1 cellular context compared by ENCODE assay signal in the genomic region with DNA sequence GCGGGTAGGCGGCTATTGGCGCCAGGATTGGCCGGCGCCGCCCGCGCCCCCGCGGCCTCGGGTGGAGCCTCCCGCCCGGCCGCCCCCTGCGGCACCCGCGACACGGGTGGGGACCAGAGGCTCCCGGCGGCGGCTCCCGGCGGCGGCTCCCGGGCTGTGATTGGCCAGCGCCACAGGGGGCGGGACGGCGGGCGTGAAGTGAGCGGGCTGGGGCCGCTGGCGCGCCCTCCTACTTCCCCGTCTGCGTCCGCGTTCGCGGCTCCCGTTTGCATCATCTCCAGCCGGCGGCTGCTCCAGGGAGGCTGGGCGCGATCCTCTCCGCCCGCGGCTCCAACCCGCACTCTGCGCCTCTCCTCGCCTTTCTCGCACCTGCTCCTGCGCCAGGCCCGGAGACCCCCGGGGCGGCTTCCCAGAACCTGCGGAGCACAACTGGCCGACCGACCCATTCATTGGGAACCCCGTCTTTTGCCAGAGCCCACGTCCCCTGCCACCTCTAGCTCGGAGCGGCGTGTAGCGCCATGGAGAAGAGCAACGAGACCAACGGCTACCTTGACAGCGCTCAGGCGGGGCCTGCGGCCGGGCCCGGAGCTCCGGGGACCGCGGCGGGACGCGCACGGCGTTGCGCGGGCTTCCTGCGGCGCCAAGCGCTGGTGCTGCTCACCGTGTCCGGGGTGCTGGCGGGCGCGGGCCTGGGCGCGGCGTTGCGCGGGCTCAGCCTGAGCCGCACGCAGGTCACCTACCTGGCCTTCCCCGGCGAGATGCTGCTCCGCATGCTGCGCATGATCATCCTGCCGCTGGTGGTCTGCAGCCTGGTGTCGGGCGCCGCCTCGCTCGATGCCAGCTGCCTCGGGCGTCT.
TF ChIP-seq lines count a peak whose summit lies in the region.

A gene (plus strand): TSS at position 274 of the 856 bp plus-strand sequence. CDS start 245 bp downstream, at position 519.

TF ChIP-seq in HepG2, 621 proteins besides CTCF, POLR2A, EP300 and RAD21 (continued from another document and continues in another):
- TF ChIP-seq SRSF9 (IDR thresholded peaks at IDR 0.05; ENCODE audit: borderline replicate concordance, insufficient read depth, low read depth, low read length, poor library complexity, severe bottlenecking) (no peak), RFXANK (CRISPR knock-in tag; IDR thresholded peaks at IDR 0.05) (no peak), SMYD3 (CRISPR knock-in tag; IDR thresholded peaks at IDR 0.05) (no peak), NFKBIZ (CRISPR knock-in tag; IDR thresholded peaks at IDR 0.05) (no peak), SOX5 (CRISPR knock-in tag; IDR thresholded peaks at IDR 0.05; ENCODE audit: borderline replicate concordance) (no peak), TCF7L2 (IDR thresholded peaks at IDR 0.05; ENCODE audit: low read depth, low read length) (no peak), REXO4 (CRISPR knock-in tag; IDR thresholded peaks at IDR 0.05; ENCODE audit: borderline replicate concordance) (no peak), ZNF616 (CRISPR knock-in tag; IDR thresholded peaks at IDR 0.05; ENCODE audit: low read depth) (0 out of 2 replicates have a peak, but pooled peaks have one; percentile 29), AHR (CRISPR knock-in tag; IDR thresholded peaks at IDR 0.05) (no peak), CHD4 (IDR thresholded peaks at IDR 0.05; ENCODE audit: borderline replicate concordance, low read length) (no peak), ZNF572 (CRISPR knock-in tag; IDR thresholded peaks at IDR 0.05) (no peak), ASH2L (IDR thresholded peaks at IDR 0.05; ENCODE audit: insufficient read length, low read depth, low read length) (peak; percentile 94), BHLHE40 (IDR thresholded peaks at IDR 0.05; ENCODE audit: low read length) (peak; percentile 2; the same call in 1 of the 2 replicates), ZSCAN22 (CRISPR knock-in tag; IDR thresholded peaks at IDR 0.05) (no peak), MZF1 (CRISPR knock-in tag; IDR thresholded peaks at IDR 0.05; ENCODE audit: borderline replicate concordance) (no peak), ZMAT3 (CRISPR knock-in tag; conservative IDR thresholded peaks at IDR 0.05) (no peak; the same call in 1 of the 2 replicates), RBAK (CRISPR knock-in tag; IDR thresholded peaks at IDR 0.05) (no peak), ZNF839 (CRISPR knock-in tag; IDR thresholded peaks at IDR 0.05; ENCODE audit: borderline replicate concordance) (no peak), CC2D1A (CRISPR knock-in tag; IDR thresholded peaks at IDR 0.05) (no peak), ZNF337 (CRISPR knock-in tag; IDR thresholded peaks at IDR 0.05; ENCODE audit: borderline replicate concordance, low read depth) (peak; percentile 65; the same call in 1 of the 2 replicates), POLR2AphosphoS5 (IDR thresholded peaks at IDR 0.05; ENCODE audit: low read depth, low read length) (peak; percentile 66), ZNF563 (CRISPR knock-in tag; IDR thresholded peaks at IDR 0.05) (no peak; the same call in 1 of the 2 replicates), ZBTB3 (CRISPR knock-in tag; IDR thresholded peaks at IDR 0.05; ENCODE audit: borderline replicate concordance, low read depth) (no peak), SALL2 (CRISPR knock-in tag; IDR thresholded peaks at IDR 0.05) (peak; percentile 58), ZMYM2 (CRISPR knock-in tag; IDR thresholded peaks at IDR 0.05) (no peak), FOSL2 (CRISPR knock-in tag; IDR thresholded peaks at IDR 0.05) (peak; percentile 55), SMAD9 (CRISPR knock-in tag; IDR thresholded peaks at IDR 0.05) (no peak), TBX2 (CRISPR knock-in tag; IDR thresholded peaks at IDR 0.05; ENCODE audit: borderline replicate concordance) (peak; percentile 54; the same call in 1 of the 2 replicates), ZKSCAN1 (IDR thresholded peaks at IDR 0.05; ENCODE audit: low read length) (no peak), ZNF878 (CRISPR knock-in tag; IDR thresholded peaks at IDR 0.05) (no peak), ZNF24 (IDR thresholded peaks at IDR 0.05) (no peak), ZNF253 (CRISPR knock-in tag; IDR thresholded peaks at IDR 0.05; ENCODE audit: borderline replicate concordance) (no peak), ZNF747 (CRISPR knock-in tag; IDR thresholded peaks at IDR 0.05; ENCODE audit: borderline replicate concordance) (no peak; the same call in 1 of the 2 replicates), ZNF431 (CRISPR knock-in tag; IDR thresholded peaks at IDR 0.05; ENCODE audit: borderline replicate concordance, low read depth) (no peak; the same call in 1 of the 2 replicates), JUN (CRISPR knock-in tag; IDR thresholded peaks at IDR 0.05) (no peak), ZNF557 (CRISPR knock-in tag; IDR thresholded peaks at IDR 0.05) (peak; percentile 57; the same call in 1 of the 2 replicates)
- TF ChIP-seq, protein P1, sequence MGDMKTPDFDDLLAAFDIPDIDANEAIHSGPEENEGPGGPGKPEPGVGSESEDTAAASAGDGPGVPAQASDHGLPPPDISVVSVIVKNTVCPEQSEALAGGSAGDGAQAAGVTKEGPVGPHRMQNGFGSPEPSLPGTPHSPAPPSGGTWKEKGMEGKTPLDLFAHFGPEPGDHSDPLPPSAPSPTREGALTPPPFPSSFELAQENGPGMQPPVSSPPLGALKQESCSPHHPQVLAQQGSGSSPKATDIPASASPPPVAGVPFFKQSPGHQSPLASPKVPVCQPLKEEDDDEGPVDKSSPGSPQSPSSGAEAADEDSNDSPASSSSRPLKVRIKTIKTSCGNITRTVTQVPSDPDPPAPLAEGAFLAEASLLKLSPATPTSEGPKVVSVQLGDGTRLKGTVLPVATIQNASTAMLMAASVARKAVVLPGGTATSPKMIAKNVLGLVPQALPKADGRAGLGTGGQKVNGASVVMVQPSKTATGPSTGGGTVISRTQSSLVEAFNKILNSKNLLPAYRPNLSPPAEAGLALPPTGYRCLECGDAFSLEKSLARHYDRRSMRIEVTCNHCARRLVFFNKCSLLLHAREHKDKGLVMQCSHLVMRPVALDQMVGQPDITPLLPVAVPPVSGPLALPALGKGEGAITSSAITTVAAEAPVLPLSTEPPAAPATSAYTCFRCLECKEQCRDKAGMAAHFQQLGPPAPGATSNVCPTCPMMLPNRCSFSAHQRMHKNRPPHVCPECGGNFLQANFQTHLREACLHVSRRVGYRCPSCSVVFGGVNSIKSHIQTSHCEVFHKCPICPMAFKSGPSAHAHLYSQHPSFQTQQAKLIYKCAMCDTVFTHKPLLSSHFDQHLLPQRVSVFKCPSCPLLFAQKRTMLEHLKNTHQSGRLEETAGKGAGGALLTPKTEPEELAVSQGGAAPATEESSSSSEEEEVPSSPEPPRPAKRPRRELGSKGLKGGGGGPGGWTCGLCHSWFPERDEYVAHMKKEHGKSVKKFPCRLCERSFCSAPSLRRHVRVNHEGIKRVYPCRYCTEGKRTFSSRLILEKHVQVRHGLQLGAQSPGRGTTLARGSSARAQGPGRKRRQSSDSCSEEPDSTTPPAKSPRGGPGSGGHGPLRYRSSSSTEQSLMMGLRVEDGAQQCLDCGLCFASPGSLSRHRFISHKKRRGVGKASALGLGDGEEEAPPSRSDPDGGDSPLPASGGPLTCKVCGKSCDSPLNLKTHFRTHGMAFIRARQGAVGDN (CRISPR knock-in tag; IDR thresholded peaks at IDR 0.05) = peak; percentile 88
- TF ChIP-seq, protein P2, sequence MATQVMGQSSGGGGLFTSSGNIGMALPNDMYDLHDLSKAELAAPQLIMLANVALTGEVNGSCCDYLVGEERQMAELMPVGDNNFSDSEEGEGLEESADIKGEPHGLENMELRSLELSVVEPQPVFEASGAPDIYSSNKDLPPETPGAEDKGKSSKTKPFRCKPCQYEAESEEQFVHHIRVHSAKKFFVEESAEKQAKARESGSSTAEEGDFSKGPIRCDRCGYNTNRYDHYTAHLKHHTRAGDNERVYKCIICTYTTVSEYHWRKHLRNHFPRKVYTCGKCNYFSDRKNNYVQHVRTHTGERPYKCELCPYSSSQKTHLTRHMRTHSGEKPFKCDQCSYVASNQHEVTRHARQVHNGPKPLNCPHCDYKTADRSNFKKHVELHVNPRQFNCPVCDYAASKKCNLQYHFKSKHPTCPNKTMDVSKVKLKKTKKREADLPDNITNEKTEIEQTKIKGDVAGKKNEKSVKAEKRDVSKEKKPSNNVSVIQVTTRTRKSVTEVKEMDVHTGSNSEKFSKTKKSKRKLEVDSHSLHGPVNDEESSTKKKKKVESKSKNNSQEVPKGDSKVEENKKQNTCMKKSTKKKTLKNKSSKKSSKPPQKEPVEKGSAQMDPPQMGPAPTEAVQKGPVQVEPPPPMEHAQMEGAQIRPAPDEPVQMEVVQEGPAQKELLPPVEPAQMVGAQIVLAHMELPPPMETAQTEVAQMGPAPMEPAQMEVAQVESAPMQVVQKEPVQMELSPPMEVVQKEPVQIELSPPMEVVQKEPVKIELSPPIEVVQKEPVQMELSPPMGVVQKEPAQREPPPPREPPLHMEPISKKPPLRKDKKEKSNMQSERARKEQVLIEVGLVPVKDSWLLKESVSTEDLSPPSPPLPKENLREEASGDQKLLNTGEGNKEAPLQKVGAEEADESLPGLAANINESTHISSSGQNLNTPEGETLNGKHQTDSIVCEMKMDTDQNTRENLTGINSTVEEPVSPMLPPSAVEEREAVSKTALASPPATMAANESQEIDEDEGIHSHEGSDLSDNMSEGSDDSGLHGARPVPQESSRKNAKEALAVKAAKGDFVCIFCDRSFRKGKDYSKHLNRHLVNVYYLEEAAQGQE (IDR thresholded peaks at IDR 0.05; ENCODE audit: borderline replicate concordance in 1 of 2, low read depth in 1 of 2, low read length in 2 of 2) = no peak
- TF ChIP-seq, protein P3, sequence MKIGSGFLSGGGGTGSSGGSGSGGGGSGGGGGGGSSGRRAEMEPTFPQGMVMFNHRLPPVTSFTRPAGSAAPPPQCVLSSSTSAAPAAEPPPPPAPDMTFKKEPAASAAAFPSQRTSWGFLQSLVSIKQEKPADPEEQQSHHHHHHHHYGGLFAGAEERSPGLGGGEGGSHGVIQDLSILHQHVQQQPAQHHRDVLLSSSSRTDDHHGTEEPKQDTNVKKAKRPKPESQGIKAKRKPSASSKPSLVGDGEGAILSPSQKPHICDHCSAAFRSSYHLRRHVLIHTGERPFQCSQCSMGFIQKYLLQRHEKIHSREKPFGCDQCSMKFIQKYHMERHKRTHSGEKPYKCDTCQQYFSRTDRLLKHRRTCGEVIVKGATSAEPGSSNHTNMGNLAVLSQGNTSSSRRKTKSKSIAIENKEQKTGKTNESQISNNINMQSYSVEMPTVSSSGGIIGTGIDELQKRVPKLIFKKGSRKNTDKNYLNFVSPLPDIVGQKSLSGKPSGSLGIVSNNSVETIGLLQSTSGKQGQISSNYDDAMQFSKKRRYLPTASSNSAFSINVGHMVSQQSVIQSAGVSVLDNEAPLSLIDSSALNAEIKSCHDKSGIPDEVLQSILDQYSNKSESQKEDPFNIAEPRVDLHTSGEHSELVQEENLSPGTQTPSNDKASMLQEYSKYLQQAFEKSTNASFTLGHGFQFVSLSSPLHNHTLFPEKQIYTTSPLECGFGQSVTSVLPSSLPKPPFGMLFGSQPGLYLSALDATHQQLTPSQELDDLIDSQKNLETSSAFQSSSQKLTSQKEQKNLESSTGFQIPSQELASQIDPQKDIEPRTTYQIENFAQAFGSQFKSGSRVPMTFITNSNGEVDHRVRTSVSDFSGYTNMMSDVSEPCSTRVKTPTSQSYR (CRISPR knock-in tag; IDR thresholded peaks at IDR 0.05; ENCODE audit: borderline replicate concordance) = no peak
- TF ChIP-seq, protein P4, sequence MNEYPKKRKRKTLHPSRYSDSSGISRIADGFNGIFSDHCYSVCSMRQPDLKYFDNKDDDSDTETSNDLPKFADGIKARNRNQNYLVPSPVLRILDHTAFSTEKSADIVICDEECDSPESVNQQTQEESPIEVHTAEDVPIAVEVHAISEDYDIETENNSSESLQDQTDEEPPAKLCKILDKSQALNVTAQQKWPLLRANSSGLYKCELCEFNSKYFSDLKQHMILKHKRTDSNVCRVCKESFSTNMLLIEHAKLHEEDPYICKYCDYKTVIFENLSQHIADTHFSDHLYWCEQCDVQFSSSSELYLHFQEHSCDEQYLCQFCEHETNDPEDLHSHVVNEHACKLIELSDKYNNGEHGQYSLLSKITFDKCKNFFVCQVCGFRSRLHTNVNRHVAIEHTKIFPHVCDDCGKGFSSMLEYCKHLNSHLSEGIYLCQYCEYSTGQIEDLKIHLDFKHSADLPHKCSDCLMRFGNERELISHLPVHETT (CRISPR knock-in tag; conservative IDR thresholded peaks at IDR 0.05) = no peak
- TF ChIP-seq, protein P5, sequence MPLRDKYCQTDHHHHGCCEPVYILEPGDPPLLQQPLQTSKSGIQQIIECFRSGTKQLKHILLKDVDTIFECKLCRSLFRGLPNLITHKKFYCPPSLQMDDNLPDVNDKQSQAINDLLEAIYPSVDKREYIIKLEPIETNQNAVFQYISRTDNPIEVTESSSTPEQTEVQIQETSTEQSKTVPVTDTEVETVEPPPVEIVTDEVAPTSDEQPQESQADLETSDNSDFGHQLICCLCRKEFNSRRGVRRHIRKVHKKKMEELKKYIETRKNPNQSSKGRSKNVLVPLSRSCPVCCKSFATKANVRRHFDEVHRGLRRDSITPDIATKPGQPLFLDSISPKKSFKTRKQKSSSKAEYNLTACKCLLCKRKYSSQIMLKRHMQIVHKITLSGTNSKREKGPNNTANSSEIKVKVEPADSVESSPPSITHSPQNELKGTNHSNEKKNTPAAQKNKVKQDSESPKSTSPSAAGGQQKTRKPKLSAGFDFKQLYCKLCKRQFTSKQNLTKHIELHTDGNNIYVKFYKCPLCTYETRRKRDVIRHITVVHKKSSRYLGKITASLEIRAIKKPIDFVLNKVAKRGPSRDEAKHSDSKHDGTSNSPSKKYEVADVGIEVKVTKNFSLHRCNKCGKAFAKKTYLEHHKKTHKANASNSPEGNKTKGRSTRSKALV (CRISPR knock-in tag; IDR thresholded peaks at IDR 0.05) = peak; percentile 98
- TF ChIP-seq, protein P6, sequence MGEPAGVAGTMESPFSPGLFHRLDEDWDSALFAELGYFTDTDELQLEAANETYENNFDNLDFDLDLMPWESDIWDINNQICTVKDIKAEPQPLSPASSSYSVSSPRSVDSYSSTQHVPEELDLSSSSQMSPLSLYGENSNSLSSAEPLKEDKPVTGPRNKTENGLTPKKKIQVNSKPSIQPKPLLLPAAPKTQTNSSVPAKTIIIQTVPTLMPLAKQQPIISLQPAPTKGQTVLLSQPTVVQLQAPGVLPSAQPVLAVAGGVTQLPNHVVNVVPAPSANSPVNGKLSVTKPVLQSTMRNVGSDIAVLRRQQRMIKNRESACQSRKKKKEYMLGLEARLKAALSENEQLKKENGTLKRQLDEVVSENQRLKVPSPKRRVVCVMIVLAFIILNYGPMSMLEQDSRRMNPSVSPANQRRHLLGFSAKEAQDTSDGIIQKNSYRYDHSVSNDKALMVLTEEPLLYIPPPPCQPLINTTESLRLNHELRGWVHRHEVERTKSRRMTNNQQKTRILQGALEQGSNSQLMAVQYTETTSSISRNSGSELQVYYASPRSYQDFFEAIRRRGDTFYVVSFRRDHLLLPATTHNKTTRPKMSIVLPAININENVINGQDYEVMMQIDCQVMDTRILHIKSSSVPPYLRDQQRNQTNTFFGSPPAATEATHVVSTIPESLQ (CRISPR knock-in tag; conservative IDR thresholded peaks at IDR 0.05) = no peak
